ENCODE assay signal across 1 cellular context in the genomic region with DNA sequence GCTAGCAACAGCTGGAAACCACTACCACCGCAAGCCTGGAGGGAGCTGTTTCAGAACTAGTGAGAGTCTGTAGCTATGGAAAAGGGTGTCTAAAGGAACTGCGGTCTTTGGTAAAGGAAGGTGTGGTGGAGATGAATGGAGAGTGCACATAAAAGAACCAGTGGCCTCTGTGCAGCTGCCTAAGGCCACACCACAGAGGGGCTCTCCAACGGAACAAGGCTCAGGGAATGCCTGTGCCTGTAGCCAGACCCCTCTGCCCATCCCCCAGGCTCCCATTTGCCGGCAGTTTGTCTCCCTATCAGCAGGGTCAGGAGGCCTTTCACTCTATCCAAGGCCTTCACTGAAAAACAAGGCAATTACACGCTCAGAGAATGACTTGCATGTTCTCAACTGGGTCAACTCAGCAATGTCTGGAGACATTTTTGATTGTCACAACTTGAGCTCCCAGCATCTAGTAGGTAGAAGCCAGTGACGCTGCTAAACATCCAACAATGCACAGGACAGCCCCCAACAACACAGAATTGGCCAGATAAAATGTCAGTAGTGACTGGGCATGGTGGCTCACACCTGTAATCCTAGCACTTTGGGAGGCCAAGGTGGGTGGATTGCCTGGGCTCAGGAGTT.
TF ChIP-seq lines count a peak whose summit lies in the region.

No MANE protein-coding gene starts in this region.

TF ChIP-seq in IMR-90, 13 proteins besides CTCF, POLR2A, EP300 and RAD21:
- no peak for TF ChIP-seq FOS (IDR thresholded peaks at IDR 0.05; ENCODE audit: low read depth, low read length)
- TF ChIP-seq RCOR1 (IDR thresholded peaks at IDR 0.05; ENCODE audit: insufficient replicate concordance, low read length): no peak
- no peak for TF ChIP-seq RFX5 (IDR thresholded peaks at IDR 0.05; ENCODE audit: low read depth, low read length)
- no peak for TF ChIP-seq CEBPB (IDR thresholded peaks at IDR 0.05; ENCODE audit: low read depth, low read length)
- no peak for TF ChIP-seq CHD1 (IDR thresholded peaks at IDR 0.05; ENCODE audit: low read depth, low read length)
